In genomic region chr7:76358478-76359110, GRCh38 we compare ENCODE assay signal across 1 cellular context.
A peak's percentile ranks its signal among the peaks of the same experiment; 100 is the strongest.
TF ChIP-seq lines count a peak whose summit lies in the region.

YWHAG (minus strand) TSS chr7:76358991; CDS start chr7:76358808, 183 bp downstream.

TF ChIP-seq in HepG2, 621 proteins besides CTCF, POLR2A, EP300 and RAD21 (continued from another document and continues in another):
- TF ChIP-seq, protein P1, sequence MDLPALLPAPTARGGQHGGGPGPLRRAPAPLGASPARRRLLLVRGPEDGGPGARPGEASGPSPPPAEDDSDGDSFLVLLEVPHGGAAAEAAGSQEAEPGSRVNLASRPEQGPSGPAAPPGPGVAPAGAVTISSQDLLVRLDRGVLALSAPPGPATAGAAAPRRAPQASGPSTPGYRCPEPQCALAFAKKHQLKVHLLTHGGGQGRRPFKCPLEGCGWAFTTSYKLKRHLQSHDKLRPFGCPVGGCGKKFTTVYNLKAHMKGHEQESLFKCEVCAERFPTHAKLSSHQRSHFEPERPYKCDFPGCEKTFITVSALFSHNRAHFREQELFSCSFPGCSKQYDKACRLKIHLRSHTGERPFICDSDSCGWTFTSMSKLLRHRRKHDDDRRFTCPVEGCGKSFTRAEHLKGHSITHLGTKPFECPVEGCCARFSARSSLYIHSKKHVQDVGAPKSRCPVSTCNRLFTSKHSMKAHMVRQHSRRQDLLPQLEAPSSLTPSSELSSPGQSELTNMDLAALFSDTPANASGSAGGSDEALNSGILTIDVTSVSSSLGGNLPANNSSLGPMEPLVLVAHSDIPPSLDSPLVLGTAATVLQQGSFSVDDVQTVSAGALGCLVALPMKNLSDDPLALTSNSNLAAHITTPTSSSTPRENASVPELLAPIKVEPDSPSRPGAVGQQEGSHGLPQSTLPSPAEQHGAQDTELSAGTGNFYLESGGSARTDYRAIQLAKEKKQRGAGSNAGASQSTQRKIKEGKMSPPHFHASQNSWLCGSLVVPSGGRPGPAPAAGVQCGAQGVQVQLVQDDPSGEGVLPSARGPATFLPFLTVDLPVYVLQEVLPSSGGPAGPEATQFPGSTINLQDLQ (CRISPR knock-in tag; IDR thresholded peaks at IDR 0.05): 0 out of 2 replicates have a peak, but pooled peaks have one; percentile 48
- TF ChIP-seq HNRNPLL (IDR thresholded peaks at IDR 0.05; ENCODE audit: low read depth, low read length, poor library complexity, severe bottlenecking): peak; percentile 30
- peak; percentile 96 for TF ChIP-seq POLR2AphosphoS5 (IDR thresholded peaks at IDR 0.05; ENCODE audit: low read depth, low read length)
- peak; percentile 88; the same call in 1 of the 2 replicates for TF ChIP-seq ARNT2 (CRISPR knock-in tag; IDR thresholded peaks at IDR 0.05; ENCODE audit: low read depth)
- TF ChIP-seq, protein P2, sequence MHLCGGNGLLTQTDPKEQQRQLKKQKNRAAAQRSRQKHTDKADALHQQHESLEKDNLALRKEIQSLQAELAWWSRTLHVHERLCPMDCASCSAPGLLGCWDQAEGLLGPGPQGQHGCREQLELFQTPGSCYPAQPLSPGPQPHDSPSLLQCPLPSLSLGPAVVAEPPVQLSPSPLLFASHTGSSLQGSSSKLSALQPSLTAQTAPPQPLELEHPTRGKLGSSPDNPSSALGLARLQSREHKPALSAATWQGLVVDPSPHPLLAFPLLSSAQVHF (CRISPR knock-in tag; IDR thresholded peaks at IDR 0.05): 0 out of 2 replicates have a peak, but pooled peaks have one; percentile 77
- no peak for TF ChIP-seq ZNF484 (CRISPR knock-in tag; IDR thresholded peaks at IDR 0.05; ENCODE audit: borderline replicate concordance, low read depth)
- TF ChIP-seq ZNF34 (CRISPR knock-in tag; IDR thresholded peaks at IDR 0.05; ENCODE audit: borderline replicate concordance): 0 out of 2 replicates have a peak, but pooled peaks have one; percentile 15
- TF ChIP-seq DR1 (CRISPR knock-in tag; IDR thresholded peaks at IDR 0.05): peak; percentile 27; the same call in 1 of the 2 replicates
- peak; percentile 96 for TF ChIP-seq ZFP82 (CRISPR knock-in tag; IDR thresholded peaks at IDR 0.05; ENCODE audit: borderline replicate concordance)
- TF ChIP-seq ZMYM3 (CRISPR knock-in tag; IDR thresholded peaks at IDR 0.05): peak; percentile 30; the same call in 1 of the 2 replicates
- no peak for TF ChIP-seq NCOR1 (IDR thresholded peaks at IDR 0.05; ENCODE audit: borderline replicate concordance, low read length)
- TF ChIP-seq, protein P3, sequence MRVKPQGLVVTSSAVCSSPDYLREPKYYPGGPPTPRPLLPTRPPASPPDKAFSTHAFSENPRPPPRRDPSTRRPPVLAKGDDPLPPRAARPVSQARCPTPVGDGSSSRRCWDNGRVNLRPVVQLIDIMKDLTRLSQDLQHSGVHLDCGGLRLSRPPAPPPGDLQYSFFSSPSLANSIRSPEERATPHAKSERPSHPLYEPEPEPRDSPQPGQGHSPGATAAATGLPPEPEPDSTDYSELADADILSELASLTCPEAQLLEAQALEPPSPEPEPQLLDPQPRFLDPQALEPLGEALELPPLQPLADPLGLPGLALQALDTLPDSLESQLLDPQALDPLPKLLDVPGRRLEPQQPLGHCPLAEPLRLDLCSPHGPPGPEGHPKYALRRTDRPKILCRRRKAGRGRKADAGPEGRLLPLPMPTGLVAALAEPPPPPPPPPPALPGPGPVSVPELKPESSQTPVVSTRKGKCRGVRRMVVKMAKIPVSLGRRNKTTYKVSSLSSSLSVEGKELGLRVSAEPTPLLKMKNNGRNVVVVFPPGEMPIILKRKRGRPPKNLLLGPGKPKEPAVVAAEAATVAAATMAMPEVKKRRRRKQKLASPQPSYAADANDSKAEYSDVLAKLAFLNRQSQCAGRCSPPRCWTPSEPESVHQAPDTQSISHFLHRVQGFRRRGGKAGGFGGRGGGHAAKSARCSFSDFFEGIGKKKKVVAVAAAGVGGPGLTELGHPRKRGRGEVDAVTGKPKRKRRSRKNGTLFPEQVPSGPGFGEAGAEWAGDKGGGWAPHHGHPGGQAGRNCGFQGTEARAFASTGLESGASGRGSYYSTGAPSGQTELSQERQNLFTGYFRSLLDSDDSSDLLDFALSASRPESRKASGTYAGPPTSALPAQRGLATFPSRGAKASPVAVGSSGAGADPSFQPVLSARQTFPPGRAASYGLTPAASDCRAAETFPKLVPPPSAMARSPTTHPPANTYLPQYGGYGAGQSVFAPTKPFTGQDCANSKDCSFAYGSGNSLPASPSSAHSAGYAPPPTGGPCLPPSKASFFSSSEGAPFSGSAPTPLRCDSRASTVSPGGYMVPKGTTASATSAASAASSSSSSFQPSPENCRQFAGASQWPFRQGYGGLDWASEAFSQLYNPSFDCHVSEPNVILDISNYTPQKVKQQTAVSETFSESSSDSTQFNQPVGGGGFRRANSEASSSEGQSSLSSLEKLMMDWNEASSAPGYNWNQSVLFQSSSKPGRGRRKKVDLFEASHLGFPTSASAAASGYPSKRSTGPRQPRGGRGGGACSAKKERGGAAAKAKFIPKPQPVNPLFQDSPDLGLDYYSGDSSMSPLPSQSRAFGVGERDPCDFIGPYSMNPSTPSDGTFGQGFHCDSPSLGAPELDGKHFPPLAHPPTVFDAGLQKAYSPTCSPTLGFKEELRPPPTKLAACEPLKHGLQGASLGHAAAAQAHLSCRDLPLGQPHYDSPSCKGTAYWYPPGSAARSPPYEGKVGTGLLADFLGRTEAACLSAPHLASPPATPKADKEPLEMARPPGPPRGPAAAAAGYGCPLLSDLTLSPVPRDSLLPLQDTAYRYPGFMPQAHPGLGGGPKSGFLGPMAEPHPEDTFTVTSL (CRISPR knock-in tag; IDR thresholded peaks at IDR 0.05; ENCODE audit: borderline replicate concordance): 0 out of 2 replicates have a peak, but pooled peaks have one; percentile 55
- TF ChIP-seq UBTF (CRISPR knock-in tag; IDR thresholded peaks at IDR 0.05): peak; percentile 89
- no peak for TF ChIP-seq HHEX (CRISPR knock-in tag; IDR thresholded peaks at IDR 0.05)
- TF ChIP-seq PAXIP1 (CRISPR knock-in tag; conservative IDR thresholded peaks at IDR 0.05): peak; percentile 34; the same call in 1 of the 2 replicates
- no peak; the same call in 1 of the 2 replicates for TF ChIP-seq MTF2 (CRISPR knock-in tag; IDR thresholded peaks at IDR 0.05; ENCODE audit: borderline replicate concordance)
- TF ChIP-seq, protein P4, sequence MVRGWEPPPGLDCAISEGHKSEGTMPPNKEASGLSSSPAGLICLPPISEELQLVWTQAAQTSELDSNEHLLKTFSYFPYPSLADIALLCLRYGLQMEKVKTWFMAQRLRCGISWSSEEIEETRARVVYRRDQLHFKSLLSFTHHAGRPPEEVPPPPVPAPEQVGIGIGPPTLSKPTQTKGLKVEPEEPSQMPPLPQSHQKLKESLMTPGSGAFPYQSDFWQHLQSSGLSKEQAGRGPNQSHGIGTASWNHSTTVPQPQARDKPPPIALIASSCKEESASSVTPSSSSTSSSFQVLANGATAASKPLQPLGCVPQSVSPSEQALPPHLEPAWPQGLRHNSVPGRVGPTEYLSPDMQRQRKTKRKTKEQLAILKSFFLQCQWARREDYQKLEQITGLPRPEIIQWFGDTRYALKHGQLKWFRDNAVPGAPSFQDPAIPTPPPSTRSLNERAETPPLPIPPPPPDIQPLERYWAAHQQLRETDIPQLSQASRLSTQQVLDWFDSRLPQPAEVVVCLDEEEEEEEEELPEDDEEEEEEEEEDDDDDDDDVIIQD (CRISPR knock-in tag; IDR thresholded peaks at IDR 0.05; ENCODE audit: low read depth): no peak
- TF ChIP-seq MIER2 (CRISPR knock-in tag; IDR thresholded peaks at IDR 0.05): no peak
- peak; percentile 95 for TF ChIP-seq POLR2G (IDR thresholded peaks at IDR 0.05; ENCODE audit: low read depth, low read length)
- no peak for TF ChIP-seq JUND (CRISPR knock-in tag; IDR thresholded peaks at IDR 0.05)
- TF ChIP-seq MEIS1 (CRISPR knock-in tag; IDR thresholded peaks at IDR 0.05; ENCODE audit: borderline replicate concordance): peak; percentile 29; the same call in 1 of the 2 replicates
- peak; percentile 77; the same call in 1 of the 2 replicates for TF ChIP-seq NCOA1 (CRISPR knock-in tag; IDR thresholded peaks at IDR 0.05)
- TF ChIP-seq ZNF784 (CRISPR knock-in tag; IDR thresholded peaks at IDR 0.05; ENCODE audit: borderline replicate concordance): peak; percentile 95; the same call in 1 of the 2 replicates
- no peak for TF ChIP-seq SUZ12 (IDR thresholded peaks at IDR 0.05; ENCODE audit: low read depth, low read length)
- TF ChIP-seq KAT8 (CRISPR knock-in tag; IDR thresholded peaks at IDR 0.05): peak; percentile 45; the same call in 1 of the 2 replicates
- TF ChIP-seq ZNF780A (CRISPR knock-in tag; IDR thresholded peaks at IDR 0.05): no peak; the same call in 1 of the 2 replicates
- 0 out of 2 replicates have a peak, but pooled peaks have one; percentile 9 for TF ChIP-seq ZFP1 (CRISPR knock-in tag; IDR thresholded peaks at IDR 0.05)
- TF ChIP-seq SALL2 (CRISPR knock-in tag; IDR thresholded peaks at IDR 0.05): peak; percentile 60
- TF ChIP-seq ATF3 (CRISPR knock-in tag; IDR thresholded peaks at IDR 0.05): 0 out of 2 replicates have a peak, but pooled peaks have one; percentile 32
- TF ChIP-seq MAFG (CRISPR knock-in tag; IDR thresholded peaks at IDR 0.05): no peak
- TF ChIP-seq HOXA3 (CRISPR knock-in tag; IDR thresholded peaks at IDR 0.05): peak; percentile 69; the same call in 1 of the 2 replicates
- TF ChIP-seq MZF1 (CRISPR knock-in tag; IDR thresholded peaks at IDR 0.05; ENCODE audit: borderline replicate concordance): no peak
- 0 out of 2 replicates have a peak, but pooled peaks have one; percentile 31 for TF ChIP-seq ZNF12 (CRISPR knock-in tag; IDR thresholded peaks at IDR 0.05)
- TF ChIP-seq ATAD3A (CRISPR knock-in tag; IDR thresholded peaks at IDR 0.05): peak; percentile 59; the same call in 1 of the 2 replicates
- TF ChIP-seq PBX3 (CRISPR knock-in tag; IDR thresholded peaks at IDR 0.05; ENCODE audit: borderline replicate concordance): no peak
- TF ChIP-seq, protein P5, sequence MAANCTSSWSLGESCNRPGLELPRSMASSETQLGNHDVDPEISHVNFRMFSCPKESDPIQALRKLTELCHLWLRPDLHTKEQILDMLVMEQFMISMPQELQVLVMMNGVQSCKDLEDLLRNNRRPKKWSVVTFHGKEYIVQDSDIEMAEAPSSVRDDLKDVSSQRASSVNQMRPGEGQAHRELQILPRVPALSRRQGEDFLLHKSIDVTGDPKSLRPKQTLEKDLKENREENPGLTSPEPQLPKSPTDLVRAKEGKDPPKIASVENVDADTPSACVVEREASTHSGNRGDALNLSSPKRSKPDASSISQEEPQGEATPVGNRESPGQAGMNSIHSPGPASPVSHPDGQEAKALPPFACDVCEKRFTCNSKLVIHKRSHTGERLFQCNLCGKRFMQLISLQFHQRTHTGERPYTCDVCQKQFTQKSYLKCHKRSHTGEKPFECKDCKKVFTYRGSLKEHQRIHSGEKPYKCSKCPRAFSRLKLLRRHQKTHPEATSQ (CRISPR knock-in tag; IDR thresholded peaks at IDR 0.05; ENCODE audit: borderline replicate concordance): no peak
- TF ChIP-seq YY1 (IDR thresholded peaks at IDR 0.05; ENCODE audit: insufficient read depth, insufficient replicate concordance, low read depth, low read length): peak; percentile 89
- peak; percentile 52 for TF ChIP-seq CHCHD3 (CRISPR knock-in tag; IDR thresholded peaks at IDR 0.05)
